In genomic region chr6:33627876-33628275, GRCh38 we compare ENCODE assay signal across 15 cellular contexts. TPM values are rescaled to one million over a fixed set of nuclear protein-coding genes. Genes with fewer than 3 reads are reported as not detected.
DNase-seq lines count a peak whose midpoint lies in the region; ATAC-seq, FAIRE-seq and TF ChIP-seq lines count a peak whose summit lies in the region.
"Had no signal": no experiment of that assay in that cellular context is flagged by ENCODE, and none has a peak within 500 bp of the region (broad histone marks: within the 10 kb centered on the region; RNA-seq: fewer than 3 reads in every experiment).

No MANE protein-coding gene starts in this region.

- H3K4me1 ChIP-seq in H1 (replicated peaks in 1 of 4; ENCODE audit: control insufficient read depth in 3 of 4, insufficient read depth in 4 of 4, low read length in 3 of 4): peaks cover 0 to 24% (median 13%) of the 10 kb centered on the region in 4 experiments; a peak in 6 of 7 replicates
- no peaks in the 10 kb centered on the region for H3K4me1 ChIP-seq in aorta (ENCODE audit: control insufficient read depth in 1 of 2, insufficient read depth in 2 of 2, low read length in 2 of 2)
- H3K4me1 ChIP-seq in ovary (ENCODE audit: insufficient read depth): no peaks in the 10 kb centered on the region

- H3K23ac ChIP-seq in H1 (ENCODE audit: insufficient read length): no peak overlapping the region

- no peak overlapping the region for H4K8ac ChIP-seq in H1 (ENCODE audit: extremely low read depth, insufficient read depth, low read length)

- TF ChIP-seq RAD21 in H1 (IDR thresholded peaks at IDR 0.05 in 1 of 2, conservative IDR thresholded peaks at IDR 0.05 in 1 of 2; ENCODE audit: low read depth in 2 of 2, low read length in 2 of 2): no peak

- no peak overlapping the region for H3K18ac ChIP-seq in H1 (ENCODE audit: extremely low read depth, low read length)

- ATAC-seq in Right ventricle myocardium inferior: peak; percentile 24
- no peak for ATAC-seq in left cardiac atrium
- peak; percentile 15 for ATAC-seq in aorta (ENCODE audit: low FRiP score)
- ATAC-seq in GM21723 (IDR thresholded peaks at IDR 0.05; ENCODE audit: unreplicated experiment): no peak
- no peak for ATAC-seq in HG02938 (IDR thresholded peaks at IDR 0.05; ENCODE audit: unreplicated experiment)

- TF ChIP-seq POLR2A in H1 (IDR thresholded peaks at IDR 0.05; ENCODE audit: control extremely low read depth in 1 of 2, low read depth in 2 of 2, low read length in 2 of 2): no peak
- TF ChIP-seq POLR2A in ovary (IDR thresholded peaks at IDR 0.05): no peak

- H3K23me2 ChIP-seq in H1 (ENCODE audit: low read depth, low read length): peaks cover 2% of the 10 kb centered on the region; the same call in 1 of the 2 replicates

- peaks cover 2 to 36% of the 10 kb centered on the region in 2 experiments; a peak in 3 of 4 replicates for H3K79me2 ChIP-seq in H1 (ENCODE audit: control insufficient read depth in 1 of 2, insufficient read depth in 2 of 2, low read length in 2 of 2)

- H3K27ac ChIP-seq in H1 (ENCODE audit: low read depth, low read length): 0 out of 2 replicates have a peak overlapping the region, but pooled peaks have one; percentile 35
- no peak overlapping the region for H3K27ac ChIP-seq in aorta (ENCODE audit: low read depth in 1 of 2, low read length in 2 of 2)
- no peak overlapping the region for H3K27ac ChIP-seq in ovary
- H3K27ac ChIP-seq: neutrophil had no signal

- peaks cover 0 to 2% (median 0%) of the 10 kb centered on the region in 4 experiments; a peak in 2 of 8 replicates for H3K36me3 ChIP-seq in H1 (ENCODE audit: control insufficient read depth in 2 of 4, insufficient read depth in 4 of 4, low read length in 3 of 4)
- H3K36me3 ChIP-seq in aorta (ENCODE audit: control insufficient read depth in 1 of 2, insufficient read depth in 2 of 2, low read length in 1 of 2): no peaks in the 10 kb centered on the region
- no peaks in the 10 kb centered on the region for H3K36me3 ChIP-seq in ovary
- H3K36me3 ChIP-seq: neutrophil had no signal

- POLR2A ChIA-PET in H1 (lab: Charles Lee; ENCODE audit: partially characterized antibody): interaction anchor here (0.7 to 1.4 kb wide), 2 partner anchors 10 to 37 kb away, joined by 3 to 4 read pairs; no protein-coding TSS in a partner anchor

- H3K4ac ChIP-seq in H1 (replicated peaks; ENCODE audit: insufficient read length, low read depth, low read length): no peak overlapping the region

- no peak overlapping the region for H4K91ac ChIP-seq in H1 (replicated peaks; ENCODE audit: insufficient read length, low read length)

- peaks cover 0 to 14% of the 10 kb centered on the region in 2 experiments for H4K20me1 ChIP-seq in H1 (replicated peaks in 1 of 2; ENCODE audit: control insufficient read depth in 1 of 2, insufficient read depth in 2 of 2, low read length in 2 of 2)

- H3K27me3 ChIP-seq in H1 (replicated peaks in 1 of 4; ENCODE audit: control insufficient read depth in 3 of 4, extremely low read depth in 1 of 4, insufficient read depth in 3 of 4, low read length in 3 of 4) (no peaks in the 10 kb centered on the region), aorta (ENCODE audit: control insufficient read depth in 1 of 2, insufficient read depth in 2 of 2, low read length in 1 of 2) (no peaks in the 10 kb centered on the region), ovary (no peaks in the 10 kb centered on the region)

- no peak overlapping the region for H2BK12ac ChIP-seq in H1 (ENCODE audit: low read depth, low read length)

- H2AFZ ChIP-seq in H1 (ENCODE audit: low read length): no peak overlapping the region

- H3K9ac ChIP-seq in H1 (replicated peaks in 1 of 4; ENCODE audit: extremely low read depth in 1 of 4, low read depth in 3 of 4, low read length in 3 of 4): peak overlapping the region in 1 of 4 experiments; percentile 31; a peak in 1 of 7 replicates

- no peak overlapping the region for H2BK5ac ChIP-seq in H1 (ENCODE audit: low read depth, low read length)

- TF ChIP-seq CTCF in H1 (IDR thresholded peaks at IDR 0.05; ENCODE audit: control extremely low read depth in 1 of 3, insufficient read depth in 1 of 3, low read depth in 1 of 3, low read length in 3 of 3) (no peak), ovary (IDR thresholded peaks at IDR 0.05) (no peak)

- no peak overlapping the region for H2BK20ac ChIP-seq in H1 (ENCODE audit: low read length)

- CTCF ChIA-PET in H1 (lab: Charles Lee; ENCODE audit: partially characterized antibody): interaction anchor here (0.6 to 3.7 kb wide), 7 partner anchors 9 to 131 kb away, joined by 3 to 17 read pairs (median 5); no protein-coding TSS in a partner anchor

- WGBS in H1 (ENCODE audit: extremely low coverage in 1 of 2, insufficient coverage in 1 of 2, insufficient read length in 1 of 2, insufficient replicate concordance in 2 of 2, low coverage in 1 of 2, low lambda C conversion rate in 2 of 2, missing lambda C conversion rate in 1 of 2), 2 experiments: 80% methylated on average over 5 of the region's 5 CpGs; no CpG with 5 or more reads in 1 of the 2 experiments
- WGBS in aorta, 2 donors: 65 to 66% methylated on average over 5 of the region's 5 CpGs
- 57 to 67% (median 62%) methylated on average over 5 of the region's 5 CpGs for WGBS in ovary, 3 donors

- H3K9me3 ChIP-seq in H1 (ENCODE audit: insufficient read depth in 2 of 2, low read depth in 1 of 2, low read length in 1 of 2) (no peaks in the 10 kb centered on the region), aorta (ENCODE audit: control insufficient read depth, low read length) (no peaks in the 10 kb centered on the region), ovary (no peaks in the 10 kb centered on the region)
- H3K9me3 ChIP-seq: neutrophil, spleen had no signal

- peaks cover 18% of the 10 kb centered on the region for H3K79me1 ChIP-seq in H1 (ENCODE audit: low read depth, low read length)

- H3K14ac ChIP-seq in H1 (ENCODE audit: insufficient read length): no peak overlapping the region

- intact Hi-C loops in Right ventricle myocardium inferior (cut with DNase I) (no loop called here), left cardiac atrium (cut with DNase I) (no loop called here), aorta (cut with DNase I) (no loop called here), ovary (cut with DNase I) (no loop called here)

- no peak overlapping the region for H3K56ac ChIP-seq in H1 (replicated peaks; ENCODE audit: insufficient read length, low read depth, low read length)

- no peak overlapping the region for H2AK5ac ChIP-seq in H1 (ENCODE audit: low read depth, low read length)

- no peak overlapping the region for H2BK15ac ChIP-seq in H1 (ENCODE audit: low read length)

- no peak for TF ChIP-seq EP300 in H1 (IDR thresholded peaks at IDR 0.05; ENCODE audit: borderline replicate concordance in 1 of 2, low read depth in 2 of 2, low read length in 2 of 2)
- TF ChIP-seq EP300 in ovary (IDR thresholded peaks at IDR 0.05): no peak

- FAIRE-seq in H1 (lab: Jason Lieb, UNC): no peak
- FAIRE-seq: RCC 7860 had no signal

- no peak overlapping the region for H4K5ac ChIP-seq in H1 (ENCODE audit: insufficient read length, low read depth, low read length)

- H3K4me3 ChIP-seq in H1 (ENCODE audit: extremely low read depth in 1 of 4, insufficient read depth in 2 of 4, low read depth in 3 of 4, low read length in 4 of 4) (no peak overlapping the region), aorta (ENCODE audit: low read length in 2 of 2) (no peak overlapping the region), ovary (no peak overlapping the region)
- H3K4me3 ChIP-seq: spleen had no signal

- H3K4me2 ChIP-seq in H1 (ENCODE audit: insufficient read depth in 1 of 2, low read depth in 2 of 2, low read length in 2 of 2): peak overlapping the region in 1 of 2 experiments; percentile 15; a peak in 1 of 4 replicates

- no peak overlapping the region for H2BK120ac ChIP-seq in H1 (replicated peaks; ENCODE audit: low read depth, low read length)

- DNase-seq in Right ventricle myocardium inferior (ENCODE audit: missing footprints) (no peak), left cardiac atrium (no peak), H1 (ENCODE audit: low read depth in 1 of 2, low spot score in 2 of 2) (no peak), myocyte (ENCODE audit: low read depth) (peak; percentile 47), aorta (no peak), ovary (no peak)
- DNase-seq: activated CD8-positive, alpha-beta memory T cell treated with anti-CD3 and anti-CD28 coated beads, Interleukin-2, amount 50 U/mL, for 4 hours; activated naive CD4-positive, alpha-beta T cell treated with Interleukin-2 at 50 U/mL for 16 hours; effector CD8-positive, alpha-beta T cell; mammary epithelial cell; spleen had no signal

RNA-seq across cellular contexts. Expression of gene ITPR3, which starts 6.8 kb away (rescaled TPM):
- total RNA-seq in Right ventricle myocardium inferior: 8.0 TPM
- 10 to 100 TPM in 1 of 2 donors, 1 to 10 TPM in 1; 9.6 to 16.6 TPM for total RNA-seq in left cardiac atrium
- 44.9 and 45.7 TPM in 2 replicates for total RNA-seq in H1 (2021; fragmentation: NEBNext Ultra II Directional; extraction: Animal tissue kit (Norgen Biotek cat#: 25700))
- 29.1 and 37.2 TPM in 2 replicates for polyA plus RNA-seq in H1 (2011; rRNA removed)
- polyA plus RNA-seq in H1 (2011; cell fraction: cytosol; rRNA removed): 22.7 TPM
- 157 TPM for polyA plus RNA-seq in H1 (2011; cell fraction: nucleus; rRNA removed)
- 22.4 to 35.2 TPM (median 31.8 TPM) in 4 replicates for polyA plus RNA-seq in H1 (2012, experiment 1 of 2)
- 11.9 TPM for polyA plus RNA-seq in H1 (2012, experiment 2 of 2)
- 24.7 TPM for polyA plus RNA-seq in H1 (2013, experiment 1 of 2)
- 23.5 TPM for polyA plus RNA-seq in H1 (2013, experiment 2 of 2)
- polyA minus RNA-seq in H1 (2011; rRNA and poly(A)+ RNA removed): 45.6 and 48.9 TPM in 2 replicates
- polyA minus RNA-seq in H1 (2011; cell fraction: cytosol; rRNA and poly(A)+ RNA removed): 23.7 TPM
- polyA minus RNA-seq in H1 (2011; cell fraction: nucleus; rRNA and poly(A)+ RNA removed): 42.2 TPM
- total RNA-seq in myocyte: 15.7 and 17.3 TPM in 2 replicates
- 87.4 TPM for polyA plus RNA-seq in myocyte (2012)
- total RNA-seq in aorta: 10 to 100 TPM; 11.9 to 28.8 TPM
- 1 to 10 TPM; 4.6 to 7.0 TPM for polyA plus RNA-seq in aorta
- total RNA-seq in ovary: 10 to 100 TPM in 6 of 7 donors, 1 to 10 TPM in 1; 3.7 to 31.1 (median 20.1) TPM
- 1 to 10 TPM; 3.6 to 6.9 TPM for polyA plus RNA-seq in ovary

RNA-seq across cellular contexts. Expression of gene BAK1, which starts 47.8 kb away (rescaled TPM):
- total RNA-seq in Right ventricle myocardium inferior (25.4 TPM), left cardiac atrium (10 to 100 TPM; 17.6 to 21.6 TPM), myocyte (23.9 and 27.3 TPM in 2 replicates), aorta (10 to 100 TPM; 12.4 to 15.0 TPM), ovary (10 to 100 TPM in 4 of 7 donors, 1 to 10 TPM in 3; 3.9 to 16.9 (median 10.4) TPM)
- total RNA-seq in H1 (2021; fragmentation: NEBNext Ultra II Directional; extraction: Animal tissue kit (Norgen Biotek cat#: 25700)): 43.3 and 45.1 TPM in 2 replicates
- polyA plus RNA-seq in H1 (2011; rRNA removed) (43.4 and 51.4 TPM in 2 replicates), aorta (10 to 100 TPM; 13.4 to 21.8 TPM), ovary (10 to 100 TPM in 1 of 2 donors, 1 to 10 TPM in 1; 9.8 to 12.2 TPM)
- 38.7 TPM for polyA plus RNA-seq in H1 (2011; cell fraction: cytosol; rRNA removed)
- 33.2 TPM for polyA plus RNA-seq in H1 (2011; cell fraction: nucleus; rRNA removed)
- 25.3 to 42.8 TPM (median 38.6 TPM) in 4 replicates for polyA plus RNA-seq in H1 (2012, experiment 1 of 2)
- 50.1 TPM for polyA plus RNA-seq in H1 (2012, experiment 2 of 2)
- polyA plus RNA-seq in H1 (2013, experiment 1 of 2): 19.1 TPM
- 19.0 TPM for polyA plus RNA-seq in H1 (2013, experiment 2 of 2)
- 33.0 and 37.7 TPM in 2 replicates for polyA minus RNA-seq in H1 (2011; rRNA and poly(A)+ RNA removed)
- polyA minus RNA-seq in H1 (2011; cell fraction: cytosol; rRNA and poly(A)+ RNA removed): 27.4 TPM
- 15.8 TPM for polyA minus RNA-seq in H1 (2011; cell fraction: nucleus; rRNA and poly(A)+ RNA removed)
- polyA plus RNA-seq in myocyte (2012): 41.2 TPM

Comparison
In these comparisons a context has a peak if more than half of its experiments do, and no peak if none do; other contexts are left out.
1. ATAC-seq: peak in Right ventricle myocardium inferior (single experiment) and aorta (single experiment); none in left cardiac atrium (0 of 2), GM21723 (single experiment) and HG02938 (single experiment).